In the genomic region with DNA sequence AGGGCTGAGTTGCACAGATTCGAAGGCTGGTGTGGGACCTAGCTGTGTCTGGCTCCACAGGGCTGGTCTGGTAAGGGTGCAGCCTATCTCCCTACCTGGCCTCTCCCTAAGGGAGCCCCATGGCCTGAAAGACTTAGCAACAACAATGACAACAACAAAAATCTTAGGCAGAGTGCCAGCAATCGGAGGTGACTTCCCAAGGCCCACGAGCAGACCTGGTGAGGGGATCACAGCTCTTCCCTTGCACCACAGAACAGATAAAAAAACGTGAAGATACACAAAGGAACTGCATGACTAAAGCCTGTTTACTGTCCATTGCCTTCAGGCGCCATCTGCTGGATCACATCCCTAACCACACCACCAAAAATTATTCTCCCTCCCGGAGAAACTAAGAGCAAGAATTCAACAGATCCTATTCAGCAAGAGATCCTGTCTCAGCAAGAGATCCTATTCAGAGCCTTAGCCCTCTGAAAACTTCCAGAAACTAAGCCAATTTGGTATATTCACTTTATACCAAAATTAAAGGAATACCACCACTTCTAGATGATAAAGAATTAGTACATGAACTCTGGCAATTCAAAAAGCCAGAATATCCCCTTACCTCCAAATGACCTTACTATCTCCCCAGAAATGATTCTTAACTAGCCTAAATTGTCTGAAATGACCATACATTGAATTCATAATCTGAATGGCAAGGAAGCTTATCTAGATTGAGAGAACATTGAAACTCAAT, we compare ENCODE assay signal across 8 cellular contexts. TPM values are rescaled to one million over a fixed set of nuclear protein-coding genes. Genes with fewer than 3 reads are reported as not detected.
DNase-seq lines count a peak whose midpoint lies in the region; ATAC-seq, FAIRE-seq and TF ChIP-seq lines count a peak whose summit lies in the region.

No MANE protein-coding gene starts in this region.

- 8 to 11% methylated on average over 6 of the region's 6 CpGs for WGBS in lung, 2 donors

- DNase-seq in AG08395 (ENCODE audit: low spot score): peak; percentile 48
- no peak for DNase-seq in GM12891 (ENCODE audit: insufficient read length, low spot score)
- DNase-seq in NCI-H1105 treated with DMSO at 0.1 percent for 48 hours (lab: John Stamatoyannopoulos, UW): peak; percentile 68
- peak; percentile 45 to 57 for DNase-seq in dermis microvascular lymphatic vessel endothelial cell (ENCODE audit: low read depth in 2 of 2)
- DNase-seq in lung (ENCODE audit: low spot score): no peak
- DNase-seq in stimulated activated naive CD8-positive, alpha-beta T cell treated with anti-CD3 and anti-CD28 coated beads, Interleukin-15, amount 100 ng/mL, for 72 hours: peak; percentile 35

- H3K4me1 ChIP-seq in lung (ENCODE audit: control insufficient read depth in 2 of 2, insufficient read depth in 2 of 2, low read length in 2 of 2): no peaks in the 10 kb centered on the region

- H3K9me3 Mint-ChIP-seq in stimulated activated naive CD8-positive, alpha-beta T cell treated with anti-CD3 and anti-CD28 coated beads, Interleukin-15, amount 100 ng/mL, for 72 hours: no peaks in the 10 kb centered on the region

- H3K36me3 ChIP-seq in lung (ENCODE audit: control insufficient read depth in 2 of 2, insufficient read depth in 2 of 2, low read length in 2 of 2): no peaks in the 10 kb centered on the region

- peak; percentile 92 for FAIRE-seq in GM12891 (lab: Jason Lieb, UNC)

- ATAC-seq in HG02678 (IDR thresholded peaks at IDR 0.05; ENCODE audit: unreplicated experiment) (peak; percentile 66), lung (ENCODE audit: insufficient read depth, low FRiP score) (peak; percentile 72)
- peak; percentile 71 for ATAC-seq in stimulated activated naive CD8-positive, alpha-beta T cell treated with anti-CD3 and anti-CD28 coated beads, Interleukin-15, amount 100 ng/mL, for 72 hours

- H3K4me3 ChIP-seq in WI38 (ENCODE audit: low read depth, low read length): no peak overlapping the region
- no peak overlapping the region for H3K4me3 ChIP-seq in lung

- no peak overlapping the region for H3K27ac Mint-ChIP-seq in stimulated activated naive CD8-positive, alpha-beta T cell treated with anti-CD3 and anti-CD28 coated beads, Interleukin-15, amount 100 ng/mL, for 72 hours

- H3K4me3 Mint-ChIP-seq in stimulated activated naive CD8-positive, alpha-beta T cell treated with anti-CD3 and anti-CD28 coated beads, Interleukin-15, amount 100 ng/mL, for 72 hours: no peak overlapping the region

- TF ChIP-seq CTCF in WI38 (IDR thresholded peaks at IDR 0.05; ENCODE audit: low read depth, low read length) (peak; percentile 55), lung (IDR thresholded peaks at IDR 0.05; ENCODE audit: control extremely low read depth, extremely low read depth) (peak; percentile 49)

- H3K27me3 Mint-ChIP-seq in stimulated activated naive CD8-positive, alpha-beta T cell treated with anti-CD3 and anti-CD28 coated beads, Interleukin-15, amount 100 ng/mL, for 72 hours: peaks cover 71% of the 10 kb centered on the region

- H3K4me1 Mint-ChIP-seq in stimulated activated naive CD8-positive, alpha-beta T cell treated with anti-CD3 and anti-CD28 coated beads, Interleukin-15, amount 100 ng/mL, for 72 hours: peaks cover 16% of the 10 kb centered on the region

- H3K27me3 ChIP-seq in lung (ENCODE audit: control insufficient read depth, insufficient read depth): no peaks in the 10 kb centered on the region

- H3K27ac ChIP-seq in lung (ENCODE audit: low read depth in 1 of 2, low read length in 1 of 2): no peak overlapping the region

- H3K9me3 ChIP-seq in lung (ENCODE audit: control insufficient read depth in 2 of 2, insufficient read depth in 1 of 2, low read length in 1 of 2): no peaks in the 10 kb centered on the region

- TF ChIP-seq POLR2A in GM12891 (IDR thresholded peaks at IDR 0.05; ENCODE audit: low read depth, low read length): no peak

TF ChIP-seq in GM12891, 5 proteins besides CTCF, POLR2A, EP300 and RAD21:
- TF ChIP-seq PAX5 (IDR thresholded peaks at IDR 0.05; ENCODE audit: insufficient read depth, low read length, severe bottlenecking) (no peak), POLR2AphosphoS5 (IDR thresholded peaks at IDR 0.05; ENCODE audit: low read depth, low read length) (no peak), TAF1 (IDR thresholded peaks at IDR 0.05; ENCODE audit: low read depth, low read length) (no peak), SPI1 (IDR thresholded peaks at IDR 0.05; ENCODE audit: low read depth, low read length) (no peak), POU2F2 (IDR thresholded peaks at IDR 0.05; ENCODE audit: low read depth, low read length) (no peak)

RNA-seq across cellular contexts. Expression of a gene that starts 24.1 kb away (rescaled TPM):
- polyA plus RNA-seq in GM12891 (2012; ENCODE audit: low read depth, missing spikeins): not detected
- total RNA-seq in dermis microvascular lymphatic vessel endothelial cell (not detected in 2 replicates), lung (not detected)
- polyA plus RNA-seq in lung: not detected

RNA-seq across cellular contexts. Expression of a gene that starts 47.3 kb away (rescaled TPM):
- not detected for polyA plus RNA-seq in GM12891 (2012; ENCODE audit: low read depth, missing spikeins)
- total RNA-seq in dermis microvascular lymphatic vessel endothelial cell: not detected in 2 replicates
- total RNA-seq in lung: not detected
- not detected for polyA plus RNA-seq in lung

Comparison
In these comparisons a context has a peak if more than half of its experiments do, and no peak if none do; other contexts are left out.
1. DNase-seq: peak in AG08395 (single experiment), NCI-H1105 treated with DMSO at 0.1 percent for 48 hours (single experiment), dermis microvascular lymphatic vessel endothelial cell (2 of 2) and stimulated activated naive CD8-positive, alpha-beta T cell treated with anti-CD3 and anti-CD28 coated beads, Interleukin-15, amount 100 ng/mL, for 72 hours (2 of 2); none in GM12891 (single experiment) and lung (single experiment).
2. Peak in every context shown above with its lines, with median percentiles within 50 percentile points of each other: ATAC-seq.